8 cellular contexts compared by ENCODE assay signal in the genomic region with DNA sequence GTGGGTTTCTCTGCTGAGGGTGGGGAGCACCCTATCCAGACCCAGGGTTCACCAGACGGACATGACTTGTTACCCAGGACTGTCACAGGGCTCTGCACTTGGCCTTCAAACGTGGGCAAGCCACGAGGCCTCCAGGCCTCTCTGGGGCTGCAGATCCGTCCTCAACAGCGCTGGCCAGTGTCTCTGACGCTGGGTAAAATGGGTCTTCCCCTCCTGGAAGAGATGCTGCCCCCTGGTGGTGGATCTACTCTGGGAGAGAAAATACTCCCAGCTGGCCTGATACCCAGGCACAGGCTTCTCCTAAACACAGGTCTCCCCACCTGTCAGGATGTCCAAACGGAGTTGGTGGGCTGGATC. TPM values are rescaled to one million over a fixed set of nuclear protein-coding genes. Genes with fewer than 3 reads are reported as not detected.
DNase-seq lines count a peak whose midpoint lies in the region; ATAC-seq, FAIRE-seq and TF ChIP-seq lines count a peak whose summit lies in the region.

No MANE protein-coding gene starts in this region.

- H3K9me3 ChIP-seq in colonic mucosa (no peaks in the 10 kb centered on the region), HepG2 (ENCODE audit: low read length) (no peaks in the 10 kb centered on the region)

- no peaks in the 10 kb centered on the region for H3K9me3 Mint-ChIP-seq in activated CD4-positive, alpha-beta T cell treated with anti-CD3 and anti-CD28 coated beads, Interleukin-2, amount 10 ng/mL, durations not matched to agents 24 days and 14 days

- FAIRE-seq in HepG2 (lab: Jason Lieb, UNC), result peak; percentile 95

- peak overlapping the region; percentile 56 for H3K27ac Mint-ChIP-seq in activated CD4-positive, alpha-beta T cell treated with anti-CD3 and anti-CD28 coated beads, Interleukin-2, amount 10 ng/mL, durations not matched to agents 24 days and 14 days

- no peak for TF ChIP-seq EP300 in HepG2 (IDR thresholded peaks at IDR 0.05; ENCODE audit: low read depth in 2 of 2, low read length in 2 of 2)
- TF ChIP-seq EP300 in HepG2 (CRISPR knock-in tag; IDR thresholded peaks at IDR 0.05; ENCODE audit: borderline replicate concordance), result no peak

- H4K20me1 ChIP-seq in HepG2 (ENCODE audit: insufficient read depth, low read length), result no peaks in the 10 kb centered on the region

- TF ChIP-seq POLR2A in HepG2 (IDR thresholded peaks at IDR 0.05; ENCODE audit: insufficient read depth in 1 of 2, low read depth in 2 of 2, low read length in 2 of 2), result no peak

- peaks cover 7% of the 10 kb centered on the region for H3K4me1 Mint-ChIP-seq in activated CD4-positive, alpha-beta T cell treated with anti-CD3 and anti-CD28 coated beads, Interleukin-2, amount 10 ng/mL, durations not matched to agents 24 days and 14 days

- no peak overlapping the region for H2AFZ ChIP-seq in HepG2 (ENCODE audit: low read length)

- TF ChIP-seq CTCF in GM12865 (IDR thresholded peaks at IDR 0.05; ENCODE audit: insufficient read depth, low read depth, low read length, missing control alignments) (peak; percentile 85), colonic mucosa (IDR thresholded peaks at IDR 0.05) (peak; percentile 86), HepG2 (CRISPR knock-in tag; IDR thresholded peaks at IDR 0.05) (peak; percentile 91)

- DNase-seq in GM12865 (ENCODE audit: low read depth) (peak; percentile 82), NCI-H526 treated with DMSO at 0.1 percent for 48 hours (lab: John Stamatoyannopoulos, UW) (peak; percentile 44), colonic mucosa (peak; percentile 92), HepG2 (ENCODE audit: low spot score) (peak; percentile 86)
- DNase-seq in activated CD4-positive, alpha-beta T cell treated with anti-CD3 and anti-CD28 coated beads, Interleukin-2, amount 10 ng/mL, durations not matched to agents 24 days and 14 days, result peak; percentile 95
- DNase-seq in stimulated activated CD4-positive, alpha-beta T cell treated with anti-CD3 and anti-CD28 coated beads, Interleukin-4, amount 100 ng/mL, for 4 hours, result peak; percentile 71 to 80

- H3K27me3 ChIP-seq in colonic mucosa (no peaks in the 10 kb centered on the region), HepG2 (ENCODE audit: control insufficient read depth in 1 of 2, insufficient read depth in 2 of 2, low read length in 2 of 2) (peaks cover 10 to 72% of the 10 kb centered on the region in 2 experiments)

- no peak overlapping the region for H3K4me3 Mint-ChIP-seq in activated CD4-positive, alpha-beta T cell treated with anti-CD3 and anti-CD28 coated beads, Interleukin-2, amount 10 ng/mL, durations not matched to agents 24 days and 14 days

- H3K36me3 ChIP-seq in colonic mucosa (no peaks in the 10 kb centered on the region), HepG2 (replicated peaks in 1 of 2; ENCODE audit: control insufficient read depth in 1 of 2, insufficient read depth in 2 of 2, low read length in 2 of 2) (no peaks in the 10 kb centered on the region)

- no peak overlapping the region for H3K9ac ChIP-seq in colonic mucosa (ENCODE audit: low read depth in 2 of 2, low read length in 2 of 2)
- no peak overlapping the region for H3K9ac ChIP-seq in HepG2 (ENCODE audit: insufficient read depth, low read depth, low read length)

- H3K36me3 Mint-ChIP-seq in activated CD4-positive, alpha-beta T cell treated with anti-CD3 and anti-CD28 coated beads, Interleukin-2, amount 10 ng/mL, durations not matched to agents 24 days and 14 days (ENCODE audit: low read depth), result no peaks in the 10 kb centered on the region

- TF ChIP-seq RAD21 in HepG2 (CRISPR knock-in tag; IDR thresholded peaks at IDR 0.05), result peak; percentile 80

- no peak overlapping the region for H3K27ac ChIP-seq in colonic mucosa
- H3K27ac ChIP-seq in HepG2 (ENCODE audit: extremely low read length, insufficient read depth, low read length), result no peak overlapping the region

- in situ Hi-C loops in HepG2 (cut with HindIII; ENCODE audit: extremely low pct_ligation_motif_present, low pct_unique_long_range_greater_than_20kb), result no loop called here

- H3K4me3 ChIP-seq in GM12865 (ENCODE audit: low read depth, low read length) (no peak overlapping the region), colonic mucosa (no peak overlapping the region), HepG2 (replicated peaks in 1 of 3; ENCODE audit: insufficient read depth in 1 of 3, low read depth in 2 of 3, low read length in 3 of 3) (0 out of 6 replicates have a peak overlapping the region, but pooled peaks of 1 of the 3 experiments have one; percentile 10)

- no peaks in the 10 kb centered on the region for H3K79me2 ChIP-seq in HepG2 (ENCODE audit: insufficient read depth, low read length)

- 0% methylated on average over 7 of the region's 7 CpGs for WGBS in HepG2 (ENCODE audit: low lambda C conversion rate)

- CTCF ChIA-PET in HepG2 (lab: Yijun Ruan, JAX; ENCODE audit: low intra/inter-chr PET ratio, low total read pairs), result interaction anchor here (0.7 to 2.0 kb wide), 2 partner anchors 9 to 58 kb away, joined by 3 to 41 read pairs; no protein-coding TSS in a partner anchor

- H3K4me2 ChIP-seq in HepG2 (ENCODE audit: low read depth, low read length), result peak overlapping the region; percentile 74

- BruUV-seq in HepG2 (replicated peaks; lab: Mats Ljungman, UMichigan), result no TSS peak

- POLR2A ChIA-PET in HepG2 (lab: Yijun Ruan, JAX), result interaction anchor here (0.7 to 1.4 kb wide), 4 partner anchors 52 to 356 kb away, joined by 3 to 5 read pairs (median 3); a partner anchor contains a TSS

- H3K27me3 Mint-ChIP-seq in activated CD4-positive, alpha-beta T cell treated with anti-CD3 and anti-CD28 coated beads, Interleukin-2, amount 10 ng/mL, durations not matched to agents 24 days and 14 days, result no peaks in the 10 kb centered on the region

- ATAC-seq in HG03025 (IDR thresholded peaks at IDR 0.05; ENCODE audit: low FRiP score, unreplicated experiment) (peak; percentile 49), HepG2 (peak; percentile 70), HG03045 (IDR thresholded peaks at IDR 0.05; ENCODE audit: unreplicated experiment) (no peak)

- intact Hi-C loops in activated CD4-positive, alpha-beta T cell treated with anti-CD3 and anti-CD28 coated beads, Interleukin-2, amount 10 ng/mL, durations not matched to agents 24 days and 14 days (cut with micrococcal nuclease), result loop anchor here (1.0 to 5.0 kb wide), 3 partner anchors 58 to 452 kb away; a partner anchor contains a TSS
- intact Hi-C loops in colonic mucosa (cut with DNase I) (loop anchor here (5.0 kb wide), 1 partner anchor 452 kb away; no protein-coding TSS in a partner anchor), HepG2 (cut with micrococcal nuclease; ENCODE audit: unreplicated experiment) (loop anchor here (1.0 to 10.0 kb wide), 3 partner anchors 58 to 452 kb away; a partner anchor contains a TSS)

- H3K4me1 ChIP-seq in colonic mucosa, result no peaks in the 10 kb centered on the region
- peaks cover 62% of the 10 kb centered on the region for H3K4me1 ChIP-seq in HepG2 (ENCODE audit: insufficient read depth, low read length)

RNA-seq across cellular contexts. Expression of a gene that starts 3.7 kb away (rescaled TPM):
- not detected in 2 replicates for total RNA-seq in activated CD4-positive, alpha-beta T cell treated with anti-CD3 and anti-CD28 coated beads, Interleukin-2, amount 10 ng/mL, durations not matched to agents 24 days and 14 days
- under 1 TPM; 0.16 to 0.20 TPM for total RNA-seq in colonic mucosa
- not detected in 2 replicates for total RNA-seq in HepG2 (2016; rRNA removed; fragmentation: Illumina TruSeq; extraction: Trizol)
- not detected in 2 replicates for total RNA-seq in HepG2 (2016; cell fraction: cytosol; rRNA removed; fragmentation: Illumina TruSeq; extraction: Trizol; ENCODE audit: low read depth)
- not detected in 2 replicates for total RNA-seq in HepG2 (2016; cell fraction: insoluble cytoplasmic fraction; rRNA removed; fragmentation: Illumina TruSeq; extraction: Trizol)
- not detected in 2 replicates for total RNA-seq in HepG2 (2016; cell fraction: membrane; rRNA removed; fragmentation: Illumina TruSeq; extraction: Trizol)
- total RNA-seq in HepG2 (2016; cell fraction: nucleus; rRNA removed; fragmentation: Illumina TruSeq; extraction: Trizol), result not detected in 2 replicates
- polyA plus RNA-seq in HepG2 (2011; rRNA removed), result not detected in 2 replicates
- not detected in 2 replicates for polyA plus RNA-seq in HepG2 (2011; cell fraction: cytosol; rRNA removed)
- polyA plus RNA-seq in HepG2 (2011; cell fraction: nucleus; rRNA removed), result not detected in 2 replicates
- polyA plus RNA-seq in HepG2 (2012), result not detected in 2 replicates
- not detected in 2 replicates for polyA plus RNA-seq in HepG2 (2016; cell fraction: cytosol; fragmentation: Illumina TruSeq; extraction: Trizol; ENCODE audit: low read depth)
- not detected in 2 replicates for polyA plus RNA-seq in HepG2 (2016; cell fraction: insoluble cytoplasmic fraction; fragmentation: Illumina TruSeq; extraction: Trizol; ENCODE audit: low read depth)
- not detected in 2 replicates for polyA plus RNA-seq in HepG2 (2016; cell fraction: membrane; fragmentation: Illumina TruSeq; extraction: Trizol; ENCODE audit: low read depth)
- not detected in 2 replicates for polyA plus RNA-seq in HepG2 (2016; cell fraction: nucleus; fragmentation: Illumina TruSeq; extraction: Trizol; ENCODE audit: insufficient read depth, low read depth)
- polyA minus RNA-seq in HepG2 (2011; rRNA and poly(A)+ RNA removed; ENCODE audit: low replicate concordance), result 0.08 TPM in 1 of 2 replicates, not detected in the other
- not detected in 2 replicates for polyA minus RNA-seq in HepG2 (2011; cell fraction: cytosol; rRNA and poly(A)+ RNA removed)
- polyA minus RNA-seq in HepG2 (2011; cell fraction: nucleus; rRNA and poly(A)+ RNA removed), result not detected in 2 replicates

RNA-seq across cellular contexts. Expression of a gene that starts 25.7 kb away (rescaled TPM):
- total RNA-seq in activated CD4-positive, alpha-beta T cell treated with anti-CD3 and anti-CD28 coated beads, Interleukin-2, amount 10 ng/mL, durations not matched to agents 24 days and 14 days, result 7.2 and 8.4 TPM in 2 replicates
- total RNA-seq in colonic mucosa, result 10 to 100 TPM in 1 of 2 donors, 1 to 10 TPM in 1; 6.6 to 37.2 TPM
- total RNA-seq in HepG2 (2016; rRNA removed; fragmentation: Illumina TruSeq; extraction: Trizol), result 0.90 and 1.0 TPM in 2 replicates
- 1.9 and 3.6 TPM in 2 replicates for total RNA-seq in HepG2 (2016; cell fraction: cytosol; rRNA removed; fragmentation: Illumina TruSeq; extraction: Trizol; ENCODE audit: low read depth)
- total RNA-seq in HepG2 (2016; cell fraction: insoluble cytoplasmic fraction; rRNA removed; fragmentation: Illumina TruSeq; extraction: Trizol), result 0.85 and 1.2 TPM in 2 replicates
- total RNA-seq in HepG2 (2016; cell fraction: membrane; rRNA removed; fragmentation: Illumina TruSeq; extraction: Trizol), result 2.6 and 3.9 TPM in 2 replicates
- total RNA-seq in HepG2 (2016; cell fraction: nucleus; rRNA removed; fragmentation: Illumina TruSeq; extraction: Trizol), result 0.56 and 0.81 TPM in 2 replicates
- 1.9 and 2.0 TPM in 2 replicates for polyA plus RNA-seq in HepG2 (2011; rRNA removed)
- polyA plus RNA-seq in HepG2 (2011; cell fraction: cytosol; rRNA removed), result 2.1 and 3.1 TPM in 2 replicates
- 2.0 and 2.2 TPM in 2 replicates for polyA plus RNA-seq in HepG2 (2011; cell fraction: nucleus; rRNA removed)
- 2.1 and 3.9 TPM in 2 replicates for polyA plus RNA-seq in HepG2 (2012)
- polyA plus RNA-seq in HepG2 (2016; cell fraction: cytosol; fragmentation: Illumina TruSeq; extraction: Trizol; ENCODE audit: low read depth), result 8.9 and 10.7 TPM in 2 replicates
- polyA plus RNA-seq in HepG2 (2016; cell fraction: insoluble cytoplasmic fraction; fragmentation: Illumina TruSeq; extraction: Trizol; ENCODE audit: low read depth), result 2.4 and 3.4 TPM in 2 replicates
- polyA plus RNA-seq in HepG2 (2016; cell fraction: membrane; fragmentation: Illumina TruSeq; extraction: Trizol; ENCODE audit: low read depth), result 8.6 and 9.2 TPM in 2 replicates
- polyA plus RNA-seq in HepG2 (2016; cell fraction: nucleus; fragmentation: Illumina TruSeq; extraction: Trizol; ENCODE audit: insufficient read depth, low read depth), result 1.5 TPM in 2 replicates
- polyA minus RNA-seq in HepG2 (2011; rRNA and poly(A)+ RNA removed; ENCODE audit: low replicate concordance), result 0.07 and 4.5 TPM in 2 replicates
- polyA minus RNA-seq in HepG2 (2011; cell fraction: cytosol; rRNA and poly(A)+ RNA removed), result 1.2 and 1.9 TPM in 2 replicates
- 1.2 and 1.6 TPM in 2 replicates for polyA minus RNA-seq in HepG2 (2011; cell fraction: nucleus; rRNA and poly(A)+ RNA removed)

RNA-seq across cellular contexts. Expression of a gene that starts 51.6 kb away (rescaled TPM):
- total RNA-seq in activated CD4-positive, alpha-beta T cell treated with anti-CD3 and anti-CD28 coated beads, Interleukin-2, amount 10 ng/mL, durations not matched to agents 24 days and 14 days, result 5.9 and 6.3 TPM in 2 replicates
- total RNA-seq in colonic mucosa (1 to 10 TPM; 6.0 to 7.5 TPM), HepG2 (2016; rRNA removed; fragmentation: Illumina TruSeq; extraction: Trizol) (4.6 and 9.4 TPM in 2 replicates)
- total RNA-seq in HepG2 (2016; cell fraction: cytosol; rRNA removed; fragmentation: Illumina TruSeq; extraction: Trizol; ENCODE audit: low read depth), result 1.4 and 1.5 TPM in 2 replicates
- 5.2 and 9.2 TPM in 2 replicates for total RNA-seq in HepG2 (2016; cell fraction: insoluble cytoplasmic fraction; rRNA removed; fragmentation: Illumina TruSeq; extraction: Trizol)
- total RNA-seq in HepG2 (2016; cell fraction: membrane; rRNA removed; fragmentation: Illumina TruSeq; extraction: Trizol), result 4.6 and 5.1 TPM in 2 replicates
- 10.3 and 11.4 TPM in 2 replicates for total RNA-seq in HepG2 (2016; cell fraction: nucleus; rRNA removed; fragmentation: Illumina TruSeq; extraction: Trizol)
- polyA plus RNA-seq in HepG2 (2011; rRNA removed), result 8.3 and 8.7 TPM in 2 replicates
- 6.8 and 9.4 TPM in 2 replicates for polyA plus RNA-seq in HepG2 (2011; cell fraction: cytosol; rRNA removed)
- 3.7 and 4.4 TPM in 2 replicates for polyA plus RNA-seq in HepG2 (2011; cell fraction: nucleus; rRNA removed)
- not detected in 2 replicates for polyA plus RNA-seq in HepG2 (2012)
- polyA plus RNA-seq in HepG2 (2016; cell fraction: cytosol; fragmentation: Illumina TruSeq; extraction: Trizol; ENCODE audit: low read depth), result 1.3 and 1.4 TPM in 2 replicates
- 5.4 and 7.0 TPM in 2 replicates for polyA plus RNA-seq in HepG2 (2016; cell fraction: insoluble cytoplasmic fraction; fragmentation: Illumina TruSeq; extraction: Trizol; ENCODE audit: low read depth)
- polyA plus RNA-seq in HepG2 (2016; cell fraction: membrane; fragmentation: Illumina TruSeq; extraction: Trizol; ENCODE audit: low read depth), result 3.0 and 4.0 TPM in 2 replicates
- 13.6 and 14.0 TPM in 2 replicates for polyA plus RNA-seq in HepG2 (2016; cell fraction: nucleus; fragmentation: Illumina TruSeq; extraction: Trizol; ENCODE audit: insufficient read depth, low read depth)
- 2.4 and 7.5 TPM in 2 replicates for polyA minus RNA-seq in HepG2 (2011; rRNA and poly(A)+ RNA removed; ENCODE audit: low replicate concordance)
- 6.5 and 7.2 TPM in 2 replicates for polyA minus RNA-seq in HepG2 (2011; cell fraction: cytosol; rRNA and poly(A)+ RNA removed)
- polyA minus RNA-seq in HepG2 (2011; cell fraction: nucleus; rRNA and poly(A)+ RNA removed), result 16.4 and 17.5 TPM in 2 replicates

Comparison
In these comparisons a context has a peak if more than half of its experiments do, and no peak if none do; other contexts are left out.
1. DNase-seq: peak in every context shown above with its lines; median percentile 95 in activated CD4-positive, alpha-beta T cell treated with anti-CD3 and anti-CD28 coated beads, Interleukin-2, amount 10 ng/mL, durations not matched to agents 24 days and 14 days; 92 in colonic mucosa; 86 in HepG2; 82 in GM12865; 76 in stimulated activated CD4-positive, alpha-beta T cell treated with anti-CD3 and anti-CD28 coated beads, Interleukin-4, amount 100 ng/mL, for 4 hours; 44 in NCI-H526 treated with DMSO at 0.1 percent for 48 hours.